16 cellular contexts compared by ENCODE assay signal in the genomic region with DNA sequence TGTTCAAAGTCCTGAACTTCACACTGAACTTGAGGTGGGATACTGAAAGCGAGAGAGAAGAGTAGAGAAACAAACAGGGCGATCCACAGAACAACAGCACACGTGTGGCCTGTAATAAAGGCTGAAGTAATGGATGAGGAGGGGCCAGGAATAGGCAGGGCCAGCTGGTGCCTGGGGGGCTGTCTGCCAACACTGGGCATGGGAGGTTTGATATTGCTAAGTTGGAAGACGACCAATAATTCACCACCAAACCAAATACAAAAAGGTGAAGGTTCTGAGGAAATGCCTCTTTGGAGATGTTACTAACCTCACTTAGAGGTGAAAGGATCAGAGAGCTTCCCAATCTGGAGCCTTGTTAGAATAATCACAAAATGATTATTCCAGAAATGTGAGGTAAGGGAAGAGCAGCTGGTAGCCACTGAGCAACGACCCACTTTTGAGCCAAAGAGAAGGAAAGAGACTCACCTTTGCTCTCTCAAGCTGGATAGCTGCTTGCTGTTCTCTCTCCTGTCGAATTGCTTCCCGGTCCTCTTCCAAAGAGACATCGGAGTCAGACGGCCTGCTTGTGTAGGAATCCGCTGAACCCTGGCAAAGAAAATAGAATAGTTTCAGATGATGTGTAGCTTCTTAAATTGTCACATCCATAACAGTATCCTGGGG. TPM values are rescaled to one million over a fixed set of nuclear protein-coding genes. Genes with fewer than 3 reads are reported as not detected.
DNase-seq lines count a peak whose midpoint lies in the region; ATAC-seq and TF ChIP-seq lines count a peak whose summit lies in the region.
"Had no signal": no experiment of that assay in that cellular context is flagged by ENCODE, and none has a peak within 500 bp of the region (broad histone marks: within the 10 kb centered on the region; RNA-seq: fewer than 3 reads in every experiment).

No MANE protein-coding gene starts in this region.

- H3K4me1 Mint-ChIP-seq in glutamatergic neuron (ENCODE audit: low read depth, unreplicated experiment): no peaks in the 10 kb centered on the region

- H3K27ac ChIP-seq in upper lobe of right lung: no peak overlapping the region
- H3K27ac ChIP-seq: 22Rv1, A549, C4-2B had no signal

- H3K4me3 Mint-ChIP-seq in glutamatergic neuron (ENCODE audit: unreplicated experiment): no peak overlapping the region
- H3K4me3 Mint-ChIP-seq: CD4-positive, alpha-beta T cell; H9 had no signal

- TF ChIP-seq CTCF in glutamatergic neuron (IDR thresholded peaks at IDR 0.05; ENCODE audit: partially characterized antibody, unreplicated experiment): no peak
- TF ChIP-seq CTCF in upper lobe of right lung (IDR thresholded peaks at IDR 0.05): no peak

- peaks cover 3% of the 10 kb centered on the region for H3K4me1 ChIP-seq in upper lobe of right lung

- H3K27ac Mint-ChIP-seq in glutamatergic neuron (ENCODE audit: unreplicated experiment): no peak overlapping the region
- H3K27ac Mint-ChIP-seq: CD4-positive, alpha-beta T cell; H9 had no signal

- H3K4me3 ChIP-seq in upper lobe of right lung: no peak overlapping the region
- H3K4me3 ChIP-seq: A549, GM12878 had no signal

- H3K9me3 Mint-ChIP-seq in glutamatergic neuron (ENCODE audit: unreplicated experiment): peaks cover 2% of the 10 kb centered on the region
- H3K9me3 Mint-ChIP-seq: CD4-positive, alpha-beta T cell; H9 had no signal

- DNase-seq in DMS 273 (lab: John Stamatoyannopoulos, UW; ENCODE audit: unreplicated experiment) (peak; percentile 35), DMS 273 treated with DMSO at 0.1 percent for 48 hours (lab: John Stamatoyannopoulos, UW) (no peak), NCI-H446 treated with DMSO at 0.1 percent for 48 hours (lab: John Stamatoyannopoulos, UW) (peak; percentile 15), cerebellar nuclear complex (lab: John Stamatoyannopoulos, UW) (peak; percentile 76 to 85), retina (no peak), glutamatergic neuron (no peak), upper lobe of right lung (no peak)
- DNase-seq: AML-193; Caco-2; CD4-positive, alpha-beta T cell; DMS79 treated with DMSO at 0.1 percent for 48 hours; H9 had no signal

- no peaks in the 10 kb centered on the region for H3K27me3 ChIP-seq in upper lobe of right lung

- H3K36me3 Mint-ChIP-seq in glutamatergic neuron (ENCODE audit: unreplicated experiment): no peaks in the 10 kb centered on the region

- intact Hi-C loops in upper lobe of right lung (cut with DNase I): no loop called here

- no peaks in the 10 kb centered on the region for H3K36me3 ChIP-seq in upper lobe of right lung

- no peak for ATAC-seq in upper lobe of right lung
- ATAC-seq: A549, GM12878 had no signal

- no peaks in the 10 kb centered on the region for H3K9me3 ChIP-seq in upper lobe of right lung
- H3K9me3 ChIP-seq: A549, Caco-2 had no signal

- H3K27me3 Mint-ChIP-seq in glutamatergic neuron (ENCODE audit: unreplicated experiment): no peaks in the 10 kb centered on the region
- H3K27me3 Mint-ChIP-seq: CD4-positive, alpha-beta T cell had no signal

RNA-seq across cellular contexts. Expression of a gene that starts 54.7 kb away (rescaled TPM):
- 30.3 TPM for total RNA-seq in glutamatergic neuron (ENCODE audit: unreplicated experiment)
- 56.6 TPM for total RNA-seq in upper lobe of right lung

Comparison
In these comparisons a context has a peak if more than half of its experiments do, and no peak if none do; other contexts are left out.
1. DNase-seq: peak in DMS 273 (single experiment), NCI-H446 treated with DMSO at 0.1 percent for 48 hours (single experiment) and cerebellar nuclear complex (2 of 2); none in DMS 273 treated with DMSO at 0.1 percent for 48 hours (single experiment), retina (single experiment), glutamatergic neuron (single experiment) and upper lobe of right lung (single experiment).